ENCODE assay signal across 13 cellular contexts in genomic region chr9:31304576-31304975, GRCh38.
DNase-seq lines count a peak whose midpoint lies in the region; ATAC-seq and TF ChIP-seq lines count a peak whose summit lies in the region.
"Had no signal": no experiment of that assay in that cellular context is flagged by ENCODE, and none has a peak within 500 bp of the region (broad histone marks: within the 10 kb centered on the region; RNA-seq: fewer than 3 reads in every experiment).

No MANE protein-coding gene starts in this region.

- peaks cover 0 to 5% (median 0%) of the 10 kb centered on the region in 4 donors for H3K4me1 ChIP-seq in Peyer's patch

- H3K36me3 ChIP-seq in brain microvascular endothelial cell (replicated peaks) (no peaks in the 10 kb centered on the region), kidney epithelial cell (ENCODE audit: control insufficient read depth, insufficient read depth, low read length) (no peaks in the 10 kb centered on the region), Peyer's patch (no peaks in the 10 kb centered on the region)

- ATAC-seq in HG03439 (IDR thresholded peaks at IDR 0.05; ENCODE audit: unreplicated experiment), result no peak
- ATAC-seq: K562 had no signal

- H3K9me3 ChIP-seq in Peyer's patch, result no peaks in the 10 kb centered on the region

- no peak overlapping the region for H3K27ac ChIP-seq in brain microvascular endothelial cell
- H3K27ac ChIP-seq in Peyer's patch, result no peak overlapping the region
- H3K27ac ChIP-seq in caudate nucleus (ENCODE audit: low read depth, low read length), result no peak overlapping the region

- no peak for TF ChIP-seq CTCF in LNCaP clone FGC (IDR thresholded peaks at IDR 0.05; ENCODE audit: control insufficient read depth, extremely low read depth, insufficient read depth)
- no peak for TF ChIP-seq CTCF in brain microvascular endothelial cell (IDR thresholded peaks at IDR 0.05; ENCODE audit: low read depth, low read length, missing control alignments)
- no peak for TF ChIP-seq CTCF in kidney epithelial cell (IDR thresholded peaks at IDR 0.05; ENCODE audit: insufficient read depth, low read length, poor library complexity, severe bottlenecking)
- no peak for TF ChIP-seq CTCF in Peyer's patch (IDR thresholded peaks at IDR 0.05)

- DNase-seq in ACHN, result peak; percentile 63
- DNase-seq in LNCaP clone FGC (ENCODE audit: low read depth), result peak; percentile 26
- DNase-seq in brain microvascular endothelial cell, result peak; percentile 12
- DNase-seq in kidney epithelial cell (ENCODE audit: low read depth), result peak; percentile 61
- DNase-seq in SHP77 treated with DMSO at 0.1 percent for 48 hours (lab: John Stamatoyannopoulos, UW), result no peak
- DNase-seq in Peyer's patch, result no peak
- no peak for DNase-seq in caudate nucleus (lab: John Stamatoyannopoulos, UW)
- DNase-seq: activated CD4-positive, alpha-beta T cell treated with anti-CD3 and anti-CD28 coated beads, Interleukin-2, amount 10 ng/mL, durations not matched to agents 7 days and 5 days; C1 segment of cervical spinal cord; NCI-H510A; nephron progenitor cell had no signal

- no peaks in the 10 kb centered on the region for H3K27me3 ChIP-seq in brain microvascular endothelial cell (replicated peaks)
- H3K27me3 ChIP-seq in kidney epithelial cell (ENCODE audit: control insufficient read depth, insufficient read depth, low read length), result no peaks in the 10 kb centered on the region
- H3K27me3 ChIP-seq in Peyer's patch, result no peaks in the 10 kb centered on the region

- no peak for TF ChIP-seq POLR2A in Peyer's patch (IDR thresholded peaks at IDR 0.05)

- in situ Hi-C loops in ACHN (cut with HindIII; ENCODE audit: low pct_ligation_motif_present, low pct_unique_long_range_greater_than_20kb, low sequenced_read_pairs), result no loop called here
- in situ Hi-C loops in brain microvascular endothelial cell (cut with HindIII; ENCODE audit: low pct_ligation_motif_present, low sequenced_read_pairs), result no loop called here

- H3K4me3 ChIP-seq in LNCaP clone FGC (ENCODE audit: low read depth, low read length), result no peak overlapping the region
- H3K4me3 ChIP-seq in brain microvascular endothelial cell (ENCODE audit: low read depth, low read length), result no peak overlapping the region
- no peak overlapping the region for H3K4me3 ChIP-seq in kidney epithelial cell (ENCODE audit: low read depth, low read length)
- H3K4me3 ChIP-seq in Peyer's patch, result no peak overlapping the region
- H3K4me3 ChIP-seq: K562 had no signal

Comparison
In these comparisons a context has a peak if more than half of its experiments do, and no peak if none do; other contexts are left out.
1. DNase-seq: peak in ACHN (single experiment), LNCaP clone FGC (single experiment), brain microvascular endothelial cell (single experiment) and kidney epithelial cell (single experiment); none in SHP77 treated with DMSO at 0.1 percent for 48 hours (single experiment), Peyer's patch (0 of 3) and caudate nucleus (0 of 61).